In the genomic region with DNA sequence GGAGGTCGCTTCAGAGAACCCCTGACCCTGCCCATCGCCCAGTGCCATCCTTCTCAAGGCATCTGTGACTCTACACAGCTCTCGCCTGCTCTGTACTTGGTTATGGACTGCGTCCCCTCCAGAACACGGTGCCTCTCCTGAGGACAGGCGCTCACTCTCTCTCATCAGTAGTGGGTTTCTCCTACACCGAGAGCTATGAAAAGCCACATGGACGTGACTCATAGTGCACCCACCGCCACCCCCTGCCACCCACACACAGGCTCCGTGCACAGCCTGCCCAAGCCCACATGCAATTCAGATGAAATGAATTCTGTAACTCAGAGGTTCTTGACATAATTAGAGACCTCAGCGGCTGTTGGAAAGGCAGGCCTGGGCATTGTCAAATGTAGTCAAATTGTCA, we compare ENCODE assay signal across 21 cellular contexts. TPM values are rescaled to one million over a fixed set of nuclear protein-coding genes. Genes with fewer than 3 reads are reported as not detected.
"Had no signal": no experiment of that assay in that cellular context is flagged by ENCODE, and none has a peak within 500 bp of the region (broad histone marks: within the 10 kb centered on the region; RNA-seq: fewer than 3 reads in every experiment).

No MANE protein-coding gene starts in this region.

- H3K4me1 Mint-ChIP-seq: brain, mesothelial cell of epicardium, WTC11 had no signal

- H3K27me3 Mint-ChIP-seq: activated naive CD4-positive, alpha-beta T cell treated with anti-CD3 and anti-CD28 coated beads, Interleukin-2, amount 50 U/mL, for 24 hours; naive thymus-derived CD8-positive, alpha-beta T cell had no signal

- H3K27ac Mint-ChIP-seq: activated naive CD4-positive, alpha-beta T cell treated with anti-CD3 and anti-CD28 coated beads, Interleukin-2, amount 50 U/mL, for 24 hours; brain; mesothelial cell of epicardium; T-helper 1 cell treated with Interleukin-12 subunit alpha and Interleukin-12 subunit beta and Interleukin-4 antibody, amounts not matched to agents 30 μg/mL and 1 μg/mL, for 36 hours; WTC11 had no signal

- H3K4me3 Mint-ChIP-seq: activated naive CD4-positive, alpha-beta T cell treated with anti-CD3 and anti-CD28 coated beads, Interleukin-2, amount 50 U/mL, for 24 hours; brain; mesothelial cell of epicardium; naive thymus-derived CD8-positive, alpha-beta T cell; T-helper 1 cell treated with Interleukin-12 subunit alpha and Interleukin-12 subunit beta and Interleukin-4 antibody, amounts not matched to agents 30 μg/mL and 1 μg/mL, for 36 hours; WTC11 had no signal

- DNase-seq: activated effector memory CD4-positive, alpha-beta T cell treated with anti-CD3 and anti-CD28 coated beads, Interleukin-2, amount 50 U/mL, for 16 hours; activated T-cell treated with anti-CD3 and anti-CD28 coated beads, Interleukin-2, amount 50 U/mL, for 1 hour; aorta; dermis blood vessel endothelial cell; effector CD8-positive, alpha-beta T cell; foreskin melanocyte; left ventricle myocardium inferior; mammary epithelial cell; naive thymus-derived CD8-positive, alpha-beta T cell; psoas muscle; right cardiac atrium; stimulated activated naive CD4-positive, alpha-beta T cell; substantia nigra; T1000; thyroid gland had no signal

- H3K9me3 Mint-ChIP-seq: activated naive CD4-positive, alpha-beta T cell treated with anti-CD3 and anti-CD28 coated beads, Interleukin-2, amount 50 U/mL, for 24 hours; brain; mesothelial cell of epicardium; naive thymus-derived CD8-positive, alpha-beta T cell; T-helper 1 cell treated with Interleukin-12 subunit alpha and Interleukin-12 subunit beta and Interleukin-4 antibody, amounts not matched to agents 30 μg/mL and 1 μg/mL, for 36 hours; WTC11 had no signal

- ATAC-seq: naive thymus-derived CD8-positive, alpha-beta T cell; right cardiac atrium; WTC11 had no signal

RNA-seq across cellular contexts. Expression of a gene that starts 17.1 kb away (rescaled TPM):
- total RNA-seq: SK-MEL-5 had no signal
